8 cellular contexts compared by ENCODE assay signal in the genomic region with DNA sequence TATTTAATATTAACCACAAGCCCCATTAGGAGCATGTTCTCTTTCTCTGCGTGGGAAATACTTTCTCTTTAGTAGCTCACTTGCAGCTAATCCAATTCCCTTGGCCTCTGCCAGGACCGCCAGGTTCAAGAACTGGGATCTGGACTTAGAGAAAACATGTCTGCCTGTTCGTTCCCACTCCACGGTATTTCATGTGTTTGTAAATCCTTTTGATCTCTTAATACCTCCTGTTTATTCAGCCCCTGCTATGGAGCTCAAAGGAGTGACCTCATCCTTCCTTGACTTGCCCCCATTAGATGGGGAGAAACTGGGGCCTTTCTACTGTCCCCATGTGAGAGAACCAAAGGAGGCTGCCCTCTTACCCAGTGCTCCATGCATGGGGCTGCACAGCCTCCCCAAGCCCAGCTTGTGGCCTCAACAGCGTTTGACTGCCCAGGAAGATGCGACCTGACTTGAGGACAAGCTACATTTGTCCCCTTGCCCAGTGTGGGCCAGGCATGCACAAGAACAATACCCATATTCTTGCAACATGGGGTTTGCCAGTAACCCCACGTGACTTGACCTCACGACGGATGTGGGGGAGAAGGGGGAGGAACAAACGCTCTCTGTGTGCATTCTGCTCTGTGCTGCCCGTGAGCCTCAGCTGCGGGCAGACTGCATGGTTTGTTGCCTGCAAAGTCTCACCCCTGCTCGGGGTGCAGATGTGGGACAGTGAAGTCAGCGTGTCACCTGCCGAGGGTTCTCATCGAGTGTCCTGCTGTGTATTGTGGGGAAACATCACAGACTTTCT. TPM values are rescaled to one million over a fixed set of nuclear protein-coding genes. Genes with fewer than 3 reads are reported as not detected.
DNase-seq lines count a peak whose midpoint lies in the region; ATAC-seq and TF ChIP-seq lines count a peak whose summit lies in the region.

No MANE protein-coding gene starts in this region.

- H3K9me3 ChIP-seq in prostate gland, result no peaks in the 10 kb centered on the region
- H3K9me3 ChIP-seq in upper lobe of left lung, result no peaks in the 10 kb centered on the region

- H3K9me3 Mint-ChIP-seq in activated T-helper 17 cell treated with anti-CD3 and anti-CD28 coated beads, Interleukin-2, amount 50 U/mL, for 72 hours, result no peaks in the 10 kb centered on the region

- H3K27me3 ChIP-seq in foreskin keratinocyte, result no peaks in the 10 kb centered on the region
- no peaks in the 10 kb centered on the region for H3K27me3 ChIP-seq in prostate gland (replicated peaks; ENCODE audit: insufficient read depth)
- no peaks in the 10 kb centered on the region for H3K27me3 ChIP-seq in upper lobe of left lung

- H3K27ac ChIP-seq in 22Rv1, result peak overlapping the region; percentile 99
- peak overlapping the region; percentile 99 for H3K27ac ChIP-seq in foreskin keratinocyte
- H3K27ac ChIP-seq in prostate gland, result peak overlapping the region; percentile 94 to 98
- H3K27ac ChIP-seq in upper lobe of left lung, result peak overlapping the region; percentile 78 to 84 (median 84)

- TF ChIP-seq EP300 in upper lobe of left lung (IDR thresholded peaks at IDR 0.05), result peak in 2 of 4 donors; percentile 55 to 85

- peak overlapping the region; percentile 71 for H3K4me3 Mint-ChIP-seq in activated T-helper 17 cell treated with anti-CD3 and anti-CD28 coated beads, Interleukin-2, amount 50 U/mL, for 72 hours

- peaks cover 16% of the 10 kb centered on the region for H3K4me1 Mint-ChIP-seq in activated T-helper 17 cell treated with anti-CD3 and anti-CD28 coated beads, Interleukin-2, amount 50 U/mL, for 72 hours

- H3K36me3 Mint-ChIP-seq in activated T-helper 17 cell treated with anti-CD3 and anti-CD28 coated beads, Interleukin-2, amount 50 U/mL, for 72 hours (ENCODE audit: low read depth), result no peaks in the 10 kb centered on the region

- TF ChIP-seq CTCF in 22Rv1 (IDR thresholded peaks at IDR 0.05) (no peak), foreskin keratinocyte (conservative IDR thresholded peaks at IDR 0.05) (no peak), prostate gland (IDR thresholded peaks at IDR 0.05) (no peak), upper lobe of left lung (IDR thresholded peaks at IDR 0.05) (no peak)

- H3K27me3 Mint-ChIP-seq in activated T-helper 17 cell treated with anti-CD3 and anti-CD28 coated beads, Interleukin-2, amount 50 U/mL, for 72 hours, result no peaks in the 10 kb centered on the region

- peak; percentile 35 for DNase-seq in OCI-M1 (lab: John Stamatoyannopoulos, UW)
- peak in 1 of 2 donors; percentile 42 for DNase-seq in foreskin keratinocyte
- DNase-seq in prostate gland (ENCODE audit: low spot score), result peak; percentile 81
- peak in 1 of 2 donors; percentile 89 for DNase-seq in upper lobe of left lung
- DNase-seq in NCI-H1105 treated with DMSO at 0.1 percent for 48 hours (lab: John Stamatoyannopoulos, UW), result no peak

- H3K27ac Mint-ChIP-seq in activated T-helper 17 cell treated with anti-CD3 and anti-CD28 coated beads, Interleukin-2, amount 50 U/mL, for 72 hours, result peak overlapping the region; percentile 75

- no peaks in the 10 kb centered on the region for H3K36me3 ChIP-seq in prostate gland
- H3K36me3 ChIP-seq in upper lobe of left lung, result peaks cover 0 to 46% (median 15%) of the 10 kb centered on the region in 4 donors

- intact Hi-C loops in prostate gland (cut with DNase I), result loop anchor here (2.0 to 5.0 kb wide), 2 partner anchors 30 to 47 kb away; a partner anchor contains a TSS

- WGBS in prostate gland, result 36% methylated on average over 16 of the region's 16 CpGs
- WGBS in upper lobe of left lung, 2 donors, result 33 to 38% methylated on average over 10 to 16 of the region's 16 CpGs

- no peak for TF ChIP-seq POLR2A in prostate gland (IDR thresholded peaks at IDR 0.05)
- peak in 2 of 4 donors; percentile 30 to 36 for TF ChIP-seq POLR2A in upper lobe of left lung (IDR thresholded peaks at IDR 0.05)

- ATAC-seq in GM21737 (IDR thresholded peaks at IDR 0.05; ENCODE audit: unreplicated experiment) (peak; percentile 70), foreskin keratinocyte (no peak), upper lobe of left lung (ENCODE audit: low FRiP score in 2 of 2) (peak; percentile 47 to 56)
- ATAC-seq in activated T-helper 17 cell treated with anti-CD3 and anti-CD28 coated beads, Interleukin-2, amount 50 U/mL, for 72 hours (replicated peaks), result peak; percentile 93

- no peak overlapping the region for H3K4me3 ChIP-seq in prostate gland
- no peak overlapping the region for H3K4me3 ChIP-seq in upper lobe of left lung

- H3K4me1 ChIP-seq in foreskin keratinocyte, result peaks cover 50% of the 10 kb centered on the region
- H3K4me1 ChIP-seq in prostate gland (replicated peaks), result peaks cover 91% of the 10 kb centered on the region
- H3K4me1 ChIP-seq in upper lobe of left lung, result peaks cover 72 to 97% (median 85%) of the 10 kb centered on the region in 4 donors

RNA-seq across cellular contexts. Expression of a gene that starts 30.3 kb away (rescaled TPM):
- 1 to 10 TPM in 1 of 2 donors, under 1 TPM in 1; 0.76 to 1.6 TPM for total RNA-seq in activated T-helper 17 cell treated with anti-CD3 and anti-CD28 coated beads, Interleukin-2, amount 50 U/mL, for 72 hours
- total RNA-seq in foreskin keratinocyte, result 577 and 589 TPM in 2 replicates
- 620 and 648 TPM in 2 replicates for polyA plus RNA-seq in foreskin keratinocyte
- total RNA-seq in prostate gland, result 100 to 1,000 TPM; 198 to 845 TPM
- total RNA-seq in upper lobe of left lung, result 100 to 1,000 TPM in 5 of 6 donors, 10 to 100 TPM in 1; 96.4 to 716 (median 484) TPM

Comparison
In these comparisons a context has a peak if more than half of its experiments do, and no peak if none do; other contexts are left out.
1. RNA of a gene that starts 30.3 kb away (total RNA-seq): 198 to 845 TPM in prostate gland, 577 to 589 TPM in foreskin keratinocyte and 96.4 to 716 TPM in upper lobe of left lung; 0.76 to 1.6 TPM in activated T-helper 17 cell treated with anti-CD3 and anti-CD28 coated beads, Interleukin-2, amount 50 U/mL, for 72 hours; every median in the first group is over 10 times any median in the second.
2. Peak in every context shown above with its lines, with median percentiles within 50 percentile points of each other: H3K27ac ChIP-seq.